ENCODE assay signal across 9 cellular contexts in genomic region chr6:41428402-41428994, GRCh38.
DNase-seq lines count a peak whose midpoint lies in the region; ATAC-seq, FAIRE-seq and TF ChIP-seq lines count a peak whose summit lies in the region.
"Had no signal": no experiment of that assay in that cellular context is flagged by ENCODE, and none has a peak within 500 bp of the region (broad histone marks: within the 10 kb centered on the region; RNA-seq: fewer than 3 reads in every experiment).

No MANE protein-coding gene starts in this region.

- no TSS peak for BruUV-seq in K562 (replicated peaks; lab: Mats Ljungman, UMichigan)

- TF ChIP-seq CTCF in K562 (IDR thresholded peaks at IDR 0.05 in 2 of 3, conservative IDR thresholded peaks at IDR 0.05 in 1 of 3; ENCODE audit: insufficient read depth in 2 of 3, low read depth in 1 of 3, low read length in 3 of 3) (no peak), transverse colon (IDR thresholded peaks at IDR 0.05) (peak in 1 of 5 experiments; percentile 4)

- H4K8ac ChIP-seq in mesendoderm (ENCODE audit: low read depth, low read length), result no peak overlapping the region

- H3K9me3 ChIP-seq in K562 (replicated peaks; ENCODE audit: control insufficient read depth, insufficient read depth, low read depth, low read length), result no peaks in the 10 kb centered on the region
- H3K9me3 ChIP-seq in transverse colon, result no peaks in the 10 kb centered on the region

- H2BK5ac ChIP-seq in mesendoderm (ENCODE audit: low read length), result no peak overlapping the region

- FAIRE-seq in K562 (lab: Jason Lieb, UNC), result no peak
- FAIRE-seq: G401.6 had no signal

- H3K79me2 ChIP-seq in K562 (ENCODE audit: control insufficient read depth, insufficient read depth, low read length), result no peaks in the 10 kb centered on the region
- no peaks in the 10 kb centered on the region for H3K79me2 ChIP-seq in mesendoderm (ENCODE audit: control insufficient read depth, insufficient read depth, low read length)

- H3K4ac ChIP-seq in mesendoderm (ENCODE audit: low read depth, low read length), result no peak overlapping the region

- no peaks in the 10 kb centered on the region for H3K79me1 ChIP-seq in mesendoderm (ENCODE audit: low read length)

- H4K20me1 ChIP-seq in K562 (replicated peaks; ENCODE audit: control insufficient read depth, insufficient read depth, low read length), result peaks cover 9% of the 10 kb centered on the region

- H3K36me3 ChIP-seq in K562 (ENCODE audit: control insufficient read depth, insufficient read depth, low read length) (no peaks in the 10 kb centered on the region), mesendoderm (ENCODE audit: control insufficient read depth, insufficient read depth, low read length) (no peaks in the 10 kb centered on the region), transverse colon (no peaks in the 10 kb centered on the region)

- H3K9me1 ChIP-seq in K562 (ENCODE audit: control insufficient read depth, insufficient read depth, low read length), result no peaks in the 10 kb centered on the region

- H3K18ac ChIP-seq in mesendoderm (ENCODE audit: low read length), result peak overlapping the region; percentile 28

- H2BK15ac ChIP-seq in mesendoderm (replicated peaks; ENCODE audit: low read depth), result no peak overlapping the region

- H3K4me2 ChIP-seq in K562 (ENCODE audit: insufficient read depth, low read length) (no peak overlapping the region), mesendoderm (ENCODE audit: low read length) (no peak overlapping the region)

- H3K27ac Mint-ChIP-seq in activated T-cell treated with anti-CD3 and anti-CD28 coated beads, Interleukin-2, amount 50 U/mL, for 24 hours, result no peak overlapping the region

- no peak overlapping the region for H3K23ac ChIP-seq in mesendoderm (ENCODE audit: low read length)

- no peak overlapping the region for H3K27ac ChIP-seq in K562 (ENCODE audit: extremely low read depth, low read depth, low read length)
- H3K27ac ChIP-seq in mesendoderm (ENCODE audit: low read depth, low read length), result no peak overlapping the region
- H3K27ac ChIP-seq in transverse colon, result peak overlapping the region; percentile 75 to 85 (median 82)

- H3K4me3 ChIP-seq in K562 (no peak overlapping the region), mesendoderm (ENCODE audit: low read length) (no peak overlapping the region), transverse colon (peak overlapping the region; percentile 23 to 65 (median 48))

- H3K4me1 ChIP-seq in K562 (replicated peaks in 1 of 2; ENCODE audit: control insufficient read depth in 2 of 2, insufficient read depth in 2 of 2, low read length in 2 of 2), result peaks cover 0 to 14% of the 10 kb centered on the region in 2 experiments; a peak in 2 of 5 replicates
- H3K4me1 ChIP-seq in mesendoderm (ENCODE audit: control insufficient read depth, low read depth, low read length), result peaks cover 2% of the 10 kb centered on the region
- peaks cover 13 to 44% (median 29%) of the 10 kb centered on the region in 4 donors for H3K4me1 ChIP-seq in transverse colon

- no peak overlapping the region for H3K9ac ChIP-seq in K562 (ENCODE audit: insufficient read depth in 1 of 2, low read depth in 2 of 2, low read length in 2 of 2)
- H3K9ac ChIP-seq in mesendoderm (ENCODE audit: low read length), result no peak overlapping the region

- no peak overlapping the region for H4K5ac ChIP-seq in mesendoderm (ENCODE audit: low read length)

- ATAC-seq in K562, result no peak

- peaks cover 13% of the 10 kb centered on the region for H3K4me1 Mint-ChIP-seq in activated T-cell treated with anti-CD3 and anti-CD28 coated beads, Interleukin-2, amount 50 U/mL, for 24 hours (ENCODE audit: low read depth)

- peaks cover 32% of the 10 kb centered on the region for H3K27me3 Mint-ChIP-seq in activated T-cell treated with anti-CD3 and anti-CD28 coated beads, Interleukin-2, amount 50 U/mL, for 24 hours

- TF ChIP-seq EP300 in K562 (IDR thresholded peaks at IDR 0.05; ENCODE audit: low read length) (no peak), transverse colon (IDR thresholded peaks at IDR 0.05; ENCODE audit: low read depth) (no peak)

- no peak for TF ChIP-seq POLR2A in K562 (conservative IDR thresholded peaks at IDR 0.05)
- TF ChIP-seq POLR2A in transverse colon (IDR thresholded peaks at IDR 0.05), result no peak

- 11% methylated on average over 22 of the region's 28 CpGs for WGBS in K562 (ENCODE audit: insufficient coverage, low coverage, missing lambda C conversion rate)
- no CpG with 5 or more reads among the region's 28 CpGs for WGBS in mesendoderm (ENCODE audit: extremely low coverage, insufficient coverage, low lambda C conversion rate)
- WGBS in transverse colon (ENCODE audit: low coverage in 1 of 2), 2 donors, result 1 to 4% methylated on average over 11 to 19 of the region's 28 CpGs

- no peak overlapping the region for H3K56ac ChIP-seq in mesendoderm (ENCODE audit: low read length)

- intact Hi-C loops in K562 (cut with micrococcal nuclease) (no loop called here), transverse colon (cut with DNase I; ENCODE audit: low total_unique reads) (loop anchor here (5.0 kb wide), 1 partner anchor 74 kb away; no protein-coding TSS in a partner anchor)

- H3K36me3 Mint-ChIP-seq in activated T-cell treated with anti-CD3 and anti-CD28 coated beads, Interleukin-2, amount 50 U/mL, for 24 hours (ENCODE audit: low read depth), result no peaks in the 10 kb centered on the region

- POLR2A ChIA-PET in K562 (lab: Yijun Ruan, JAX), result interaction anchor here (1.2 kb wide), 1 partner anchor 11 kb away, joined by 3 read pairs; no protein-coding TSS in a partner anchor

- no peak for TF ChIP-seq RAD21 in K562 (CRISPR knock-in tag; conservative IDR thresholded peaks at IDR 0.05 in 1 of 2, IDR thresholded peaks at IDR 0.05 in 1 of 2)

- no peak overlapping the region for H2AFZ ChIP-seq in K562 (ENCODE audit: low read depth, low read length)

- no peak overlapping the region for H2BK120ac ChIP-seq in mesendoderm (ENCODE audit: low read depth, low read length)

- H3K27me3 ChIP-seq in K562 (ENCODE audit: control insufficient read depth in 2 of 2, insufficient read depth in 2 of 2, low read length in 2 of 2), result peaks cover 25 to 45% of the 10 kb centered on the region in 2 experiments; a peak in 4 of 5 replicates
- H3K27me3 ChIP-seq in mesendoderm (ENCODE audit: insufficient read depth, low read length, poor library complexity), result peaks cover 31% of the 10 kb centered on the region
- H3K27me3 ChIP-seq in transverse colon, result peaks cover 21% of the 10 kb centered on the region

- H2AK5ac ChIP-seq in mesendoderm (ENCODE audit: low read length), result no peak overlapping the region

- no peaks in the 10 kb centered on the region for H3K9me3 Mint-ChIP-seq in activated T-cell treated with anti-CD3 and anti-CD28 coated beads, Interleukin-2, amount 50 U/mL, for 24 hours

- in situ Hi-C loops in K562 (cut with MboI) (no loop called here), transverse colon (cut with MboI; ENCODE audit: low pct_ligation_motif_present in 1 of 4, low pct_unique_long_range_greater_than_20kb in 1 of 4, low sequenced_read_pairs in 3 of 4) (loop anchor here in 2 of 4 donors (10.0 kb wide), 1 partner anchor 166 kb away; no protein-coding TSS in a partner anchor)

- no peak for DNase-seq in activated T-cell treated with anti-CD3 and anti-CD28 coated beads, Interleukin-2, amount 50 U/mL, for 24 hours
- DNase-seq in activated T-cell treated with anti-CD3 and anti-CD28 coated beads for 4 hours (no peak), K562 (ENCODE audit: extremely low read depth in 1 of 4, low spot score in 3 of 4) (no peak), mesendoderm (no peak), transverse colon (peak; percentile 51), HCEC 1CT (no peak), NCI-H510A treated with DMSO at 0.1 percent for 48 hours (lab: John Stamatoyannopoulos, UW) (no peak)
- DNase-seq in activated CD4-positive, alpha-beta T cell treated with anti-CD3 and anti-CD28 coated beads for 4 hours, result no peak

- peak overlapping the region; percentile 59 for H3K4me3 Mint-ChIP-seq in activated T-cell treated with anti-CD3 and anti-CD28 coated beads, Interleukin-2, amount 50 U/mL, for 24 hours

- CTCF ChIA-PET in K562 (lab: Yijun Ruan, JAX; ENCODE audit: low intra/inter-chr PET ratio), result no interaction called here

TF ChIP-seq in K562, 482 proteins besides CTCF, POLR2A, EP300 and RAD21:
- TF ChIP-seq ATF1 (CRISPR knock-in tag; IDR thresholded peaks at IDR 0.05), result no peak
- TF ChIP-seq ATF1 (tag; IDR thresholded peaks at IDR 0.05), result no peak
- peak; percentile 50 for TF ChIP-seq RBM25 (IDR thresholded peaks at IDR 0.05; ENCODE audit: low read depth, low read length, severe bottlenecking)

Comparison
In these comparisons a context has a peak if more than half of its experiments do, and no peak if none do; other contexts are left out.
1. H3K27ac ChIP-seq: peak in transverse colon (4 of 4); none in K562 (single experiment) and mesendoderm (single experiment).
2. H3K4me3 ChIP-seq: peak in transverse colon (4 of 4); none in K562 (single experiment) and mesendoderm (single experiment).